8 cellular contexts compared by ENCODE assay signal in genomic region chr13:98910501-98910951, GRCh38.
DNase-seq lines count a peak whose midpoint lies in the region; ATAC-seq and TF ChIP-seq lines count a peak whose summit lies in the region.

No MANE protein-coding gene starts in this region.

- peaks cover 60% of the 10 kb centered on the region for H3K4me1 Mint-ChIP-seq in activated CD4-positive, alpha-beta memory T cell treated with anti-CD3 and anti-CD28 coated beads for 36 hours (ENCODE audit: low read depth)

- H3K9me3 Mint-ChIP-seq in activated CD4-positive, alpha-beta memory T cell treated with anti-CD3 and anti-CD28 coated beads for 36 hours, result no peaks in the 10 kb centered on the region

- H3K4me3 Mint-ChIP-seq in activated CD4-positive, alpha-beta memory T cell treated with anti-CD3 and anti-CD28 coated beads for 36 hours, result no peak overlapping the region

- H3K9ac ChIP-seq in skeletal muscle tissue (ENCODE audit: low read depth in 1 of 3, low read length in 3 of 3), result no peak overlapping the region

- H3K36me3 Mint-ChIP-seq in activated CD4-positive, alpha-beta memory T cell treated with anti-CD3 and anti-CD28 coated beads for 36 hours, result peaks cover 20% of the 10 kb centered on the region

- intact Hi-C loops in activated CD4-positive, alpha-beta memory T cell treated with anti-CD3 and anti-CD28 coated beads for 36 hours (cut with micrococcal nuclease), result loop anchor here (1.0 to 2.0 kb wide), 5 partner anchors 9 to 176 kb away; no protein-coding TSS in a partner anchor

- CTCF ChIA-PET in activated CD4-positive, alpha-beta memory T cell treated with anti-CD3 and anti-CD28 coated beads for 36 hours (lab: Charles Lee), result interaction anchor here (0.8 to 1.5 kb wide), 5 partner anchors 18 to 124 kb away, joined by 3 to 7 read pairs (median 5); no protein-coding TSS in a partner anchor

- ATAC-seq in HG03378 (IDR thresholded peaks at IDR 0.05; ENCODE audit: unreplicated experiment), result no peak
- ATAC-seq in HG02973 (IDR thresholded peaks at IDR 0.05; ENCODE audit: unreplicated experiment), result no peak

- no peaks in the 10 kb centered on the region for H3K27me3 Mint-ChIP-seq in activated CD4-positive, alpha-beta memory T cell treated with anti-CD3 and anti-CD28 coated beads for 36 hours

- no peaks in the 10 kb centered on the region for H3K27me3 ChIP-seq in skeletal muscle tissue (ENCODE audit: control insufficient read depth in 3 of 3, insufficient read depth in 3 of 3, low read length in 3 of 3)

- peak overlapping the region; percentile 55 for H3K27ac ChIP-seq in skeletal muscle tissue (ENCODE audit: low read depth, low read length)

- TF ChIP-seq CTCF in HFF-Myc (IDR thresholded peaks at IDR 0.05; ENCODE audit: low read depth, low read length, missing control alignments), result no peak

- H3K9me3 ChIP-seq in skeletal muscle tissue (ENCODE audit: control insufficient read depth in 3 of 3, low read length in 3 of 3), result no peaks in the 10 kb centered on the region

- H3K27ac Mint-ChIP-seq in activated CD4-positive, alpha-beta memory T cell treated with anti-CD3 and anti-CD28 coated beads for 36 hours, result peak overlapping the region; percentile 94

- DNase-seq in A172 (ENCODE audit: low spot score), result peak; percentile 80
- DNase-seq in HFF-Myc (ENCODE audit: extremely low read depth, low read depth), result peak; percentile 50
- peak; percentile 64 for DNase-seq in activated CD4-positive, alpha-beta memory T cell treated with anti-CD3 and anti-CD28 coated beads for 36 hours
- DNase-seq in fibroblast of peridontal ligament (ENCODE audit: extremely low read depth), result peak; percentile 39
- no peak for DNase-seq in midbrain (lab: John Stamatoyannopoulos, UW)

- POLR2A ChIA-PET in activated CD4-positive, alpha-beta memory T cell treated with anti-CD3 and anti-CD28 coated beads for 36 hours (lab: Charles Lee), result interaction anchor here (0.6 to 1.2 kb wide), 2 partner anchors 9 to 20 kb away, joined by 4 to 5 read pairs; no protein-coding TSS in a partner anchor

- peaks cover 0 to 3% (median 0%) of the 10 kb centered on the region in 3 donors for H3K36me3 ChIP-seq in skeletal muscle tissue (ENCODE audit: control insufficient read depth in 3 of 3, insufficient read depth in 3 of 3, low read length in 3 of 3)

- peaks cover 3 to 10% (median 5%) of the 10 kb centered on the region in 3 donors for H3K4me1 ChIP-seq in skeletal muscle tissue (ENCODE audit: control insufficient read depth in 3 of 3, insufficient read depth in 3 of 3, low read length in 3 of 3)

- H3K4me3 ChIP-seq in HFF-Myc (replicated peaks; ENCODE audit: low read depth, low read length), result no peak overlapping the region
- H3K4me3 ChIP-seq in skeletal muscle tissue (ENCODE audit: low read length in 3 of 3), result no peak overlapping the region
